ENCODE assay signal across 28 cellular contexts in the genomic region with DNA sequence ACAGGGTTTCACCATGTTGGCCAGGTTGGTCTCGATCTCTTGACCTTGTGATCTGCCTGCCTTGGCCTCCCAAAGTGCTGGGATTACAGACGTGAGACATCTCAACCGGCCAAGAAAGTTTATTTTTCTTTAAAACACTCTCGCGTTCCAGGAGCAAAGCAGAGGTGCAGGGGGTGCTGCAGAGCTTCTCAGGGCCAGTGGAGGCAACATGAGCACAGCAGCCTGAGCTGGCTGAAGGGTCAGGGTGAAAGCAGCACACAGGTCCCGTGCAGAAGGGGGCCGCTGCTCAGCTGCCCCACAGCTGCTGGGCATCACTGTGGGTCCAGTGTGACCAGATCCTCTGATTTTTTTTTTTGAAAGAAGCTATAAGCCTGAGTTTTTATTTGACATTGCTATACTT. TPM values are rescaled to one million over a fixed set of nuclear protein-coding genes. Genes with fewer than 3 reads are reported as not detected.
DNase-seq lines count a peak whose midpoint lies in the region; ATAC-seq and TF ChIP-seq lines count a peak whose summit lies in the region.
"Had no signal": no experiment of that assay in that cellular context is flagged by ENCODE, and none has a peak within 500 bp of the region (broad histone marks: within the 10 kb centered on the region; RNA-seq: fewer than 3 reads in every experiment).

No MANE protein-coding gene starts in this region.

- H3K4me3 ChIP-seq in AG04450 (ENCODE audit: low read depth, low read length) (no peak overlapping the region), SK-N-SH (ENCODE audit: low read depth in 2 of 2, low read length in 1 of 2) (no peak overlapping the region), endodermal cell (ENCODE audit: low read length) (no peak overlapping the region), esophagus squamous epithelium (no peak overlapping the region), MM.1S (ENCODE audit: low read length) (no peak overlapping the region)
- H3K4me3 ChIP-seq: BLaER1 treated with 17β-estradiol and CSF1 and Interleukin-3, amounts not matched to agents 10 nM and 100 nM; GM12878; PC-9; SJCRH30 had no signal

- H3K27ac ChIP-seq in AG04450 (ENCODE audit: low read depth, low read length) (no peak overlapping the region), H9 (ENCODE audit: insufficient read length, low read depth, low read length) (no peak overlapping the region), SK-N-SH (ENCODE audit: low read depth in 2 of 2, low read length in 1 of 2) (no peak overlapping the region), endodermal cell (ENCODE audit: low read depth, low read length) (no peak overlapping the region), esophagus squamous epithelium (no peak overlapping the region), MM.1S (ENCODE audit: low read length) (no peak overlapping the region)
- H3K27ac ChIP-seq: BLaER1 treated with 17β-estradiol and CSF1 and Interleukin-3, amounts not matched to agents 10 nM and 100 nM; PC-9; SJCRH30 had no signal

- TF ChIP-seq CTCF in AG04450 (IDR thresholded peaks at IDR 0.05; ENCODE audit: low read depth, low read length) (peak; percentile 17; the same call in 1 of the 2 replicates), H9 (conservative IDR thresholded peaks at IDR 0.05) (peak; percentile 30; the same call in 2 of the 3 replicates), SK-N-SH (IDR thresholded peaks at IDR 0.05) (no peak), endodermal cell (conservative IDR thresholded peaks at IDR 0.05) (peak; percentile 36), esophagus squamous epithelium (IDR thresholded peaks at IDR 0.05) (no peak), MM.1S (IDR thresholded peaks at IDR 0.05; ENCODE audit: low read length) (no peak)

- H3K9ac ChIP-seq in H9 (ENCODE audit: extremely low read depth, insufficient read length, low read length): no peak overlapping the region
- H3K9ac ChIP-seq in SK-N-SH: no peak overlapping the region
- H3K9ac ChIP-seq in endodermal cell (ENCODE audit: extremely low read depth, low read length, poor library complexity, severe bottlenecking): no peak overlapping the region
- H3K9ac ChIP-seq in MM.1S (ENCODE audit: low read length): no peak overlapping the region
- H3K9ac ChIP-seq: BLaER1 treated with 17β-estradiol and CSF1 and Interleukin-3, amounts not matched to agents 10 nM and 100 nM had no signal

- H3K27ac Mint-ChIP-seq in H9: no peak overlapping the region
- no peak overlapping the region for H3K27ac Mint-ChIP-seq in endodermal cell
- H3K27ac Mint-ChIP-seq: CD4-positive, alpha-beta T cell; HFFc6; IgD-negative memory B cell had no signal

- DNase-seq in AG04450 (ENCODE audit: low read depth, low spot score) (no peak), H9 (no peak), SK-N-SH (peak; percentile 30), endodermal cell (no peak), esophagus squamous epithelium (lab: John Stamatoyannopoulos, UW) (no peak), SW 1271 (lab: John Stamatoyannopoulos, UW) (no peak), MM.1S (no peak)
- DNase-seq: AML-193; CD4-positive, alpha-beta T cell; COR-L47; GDM1; HFFc6; NCI-H1092 treated with DMSO at 0.1 percent for 48 hours; NCI-H1436; NCI-H187; NCI-H446; NCI-H524 treated with DMSO at 0.1 percent for 48 hours; PC-9; SJCRH30; T-helper 1 cell had no signal

- H3K23me2 ChIP-seq in H9 (ENCODE audit: insufficient read length, low read depth, low read length, poor library complexity, severe bottlenecking): no peaks in the 10 kb centered on the region

- H2BK15ac ChIP-seq in H9 (ENCODE audit: low read depth, low read length): no peak overlapping the region

- H3K4me2 ChIP-seq in H9 (ENCODE audit: insufficient read depth, insufficient read length, low read length): no peak overlapping the region
- H3K4me2 ChIP-seq in SK-N-SH: no peak overlapping the region
- no peak overlapping the region for H3K4me2 ChIP-seq in MM.1S (ENCODE audit: low read depth, low read length)
- H3K4me2 ChIP-seq: BLaER1 treated with 17β-estradiol and CSF1 and Interleukin-3, amounts not matched to agents 10 nM and 100 nM; PC-9 had no signal

- H3K36me3 Mint-ChIP-seq in H9 (ENCODE audit: insufficient read depth in 1 of 3, low read depth in 3 of 3) (peaks cover 0 to 5% (median 2%) of the 10 kb centered on the region in 3 experiments; a peak in 3 of 7 replicates), endodermal cell (ENCODE audit: low read depth) (no peaks in the 10 kb centered on the region)

- H2BK120ac ChIP-seq in H9 (ENCODE audit: low read depth, low read length, poor library complexity, severe bottlenecking): no peak overlapping the region

- H4K20me1 ChIP-seq in H9 (ENCODE audit: control insufficient read depth, insufficient read depth, insufficient read length) (no peaks in the 10 kb centered on the region), SK-N-SH (ENCODE audit: insufficient read depth) (no peaks in the 10 kb centered on the region), MM.1S (ENCODE audit: insufficient read depth, low read length) (no peaks in the 10 kb centered on the region)
- H4K20me1 ChIP-seq: BLaER1 treated with 17β-estradiol and CSF1 and Interleukin-3, amounts not matched to agents 10 nM and 100 nM had no signal

- peaks cover 2 to 14% of the 10 kb centered on the region in 2 experiments for H3K4me1 Mint-ChIP-seq in H9
- H3K4me1 Mint-ChIP-seq in endodermal cell: no peaks in the 10 kb centered on the region

- no peak overlapping the region for H4K8ac ChIP-seq in H9 (replicated peaks; ENCODE audit: insufficient read length, low read depth, low read length)

- H4K91ac ChIP-seq in H9 (ENCODE audit: insufficient read length, low read depth, low read length): no peak overlapping the region

- TF ChIP-seq EP300 in SK-N-SH (IDR thresholded peaks at IDR 0.05; ENCODE audit: borderline replicate concordance in 1 of 2, low read depth in 1 of 2, low read length in 1 of 2): no peak

- TF ChIP-seq POLR2A in esophagus squamous epithelium (IDR thresholded peaks at IDR 0.05): no peak

- H3K4me1 ChIP-seq in H9 (ENCODE audit: insufficient read depth, low read length) (no peaks in the 10 kb centered on the region), SK-N-SH (ENCODE audit: control insufficient read depth in 1 of 2, insufficient read depth in 2 of 2, low read depth in 1 of 2, low read length in 1 of 2) (no peaks in the 10 kb centered on the region), endodermal cell (ENCODE audit: control insufficient read depth, insufficient read depth, low read length) (no peaks in the 10 kb centered on the region), esophagus squamous epithelium (no peaks in the 10 kb centered on the region), MM.1S (ENCODE audit: low read length) (no peaks in the 10 kb centered on the region)
- H3K4me1 ChIP-seq: SJCRH30 had no signal

- no CpG with 5 or more reads among the region's 7 CpGs for WGBS in H9 (ENCODE audit: extremely low coverage, insufficient read length, low lambda C conversion rate)
- WGBS in SK-N-SH (ENCODE audit: low lambda C conversion rate): 43% methylated on average over 7 of the region's 7 CpGs
- 70 to 80% methylated on average over 7 of the region's 7 CpGs for WGBS in endodermal cell (ENCODE audit: insufficient coverage in 1 of 2, insufficient read length in 1 of 2), 2 experiments
- 53 to 63% methylated on average over 2 to 5 of the region's 7 CpGs for WGBS in esophagus squamous epithelium, 2 donors

- H3K23ac ChIP-seq in H9 (ENCODE audit: insufficient read length, low read depth, low read length): no peak overlapping the region

- TF ChIP-seq RAD21 in SK-N-SH (IDR thresholded peaks at IDR 0.05; ENCODE audit: low read length): no peak

- H2BK12ac ChIP-seq in H9 (ENCODE audit: insufficient read length, low read depth, low read length): no peak overlapping the region

- H3K36me3 ChIP-seq in SK-N-SH (replicated peaks in 1 of 2; ENCODE audit: control insufficient read depth in 1 of 2, insufficient read depth in 2 of 2, low read length in 1 of 2) (no peaks in the 10 kb centered on the region), endodermal cell (ENCODE audit: control insufficient read depth, insufficient read depth, low read length) (no peaks in the 10 kb centered on the region), esophagus squamous epithelium (no peaks in the 10 kb centered on the region), MM.1S (replicated peaks; ENCODE audit: insufficient read depth, low read length) (no peaks in the 10 kb centered on the region)
- H3K36me3 ChIP-seq: BLaER1 treated with 17β-estradiol and CSF1 and Interleukin-3, amounts not matched to agents 10 nM and 100 nM; SJCRH30 had no signal

- H4K5ac ChIP-seq in H9 (ENCODE audit: insufficient read length, low read depth, low read length): no peak overlapping the region

- H2AK5ac ChIP-seq in H9 (ENCODE audit: insufficient read length, low read length): no peak overlapping the region

- H3K27me3 ChIP-seq in AG04450 (ENCODE audit: control insufficient read depth, insufficient read depth, low read length): peaks cover 17% of the 10 kb centered on the region
- H3K27me3 ChIP-seq in H9 (ENCODE audit: insufficient read depth, low read length): no peaks in the 10 kb centered on the region
- peaks cover 23% of the 10 kb centered on the region for H3K27me3 ChIP-seq in SK-N-SH (ENCODE audit: insufficient read depth)
- no peaks in the 10 kb centered on the region for H3K27me3 ChIP-seq in endodermal cell (ENCODE audit: control insufficient read depth, insufficient read depth, low read length, poor library complexity, severe bottlenecking)
- peaks cover 0 to 42% (median 0%) of the 10 kb centered on the region in 4 donors for H3K27me3 ChIP-seq in esophagus squamous epithelium
- peaks cover 80% of the 10 kb centered on the region for H3K27me3 ChIP-seq in MM.1S (replicated peaks; ENCODE audit: insufficient read depth, low read length)
- H3K27me3 ChIP-seq: BLaER1 treated with 17β-estradiol and CSF1 and Interleukin-3, amounts not matched to agents 10 nM and 100 nM had no signal

- peaks cover 7% of the 10 kb centered on the region for H3K9me3 ChIP-seq in AG04450 (ENCODE audit: control insufficient read depth, insufficient read depth, low read length)
- H3K9me3 ChIP-seq in H9 (ENCODE audit: control insufficient read depth, low read depth, low read length): no peaks in the 10 kb centered on the region
- H3K9me3 ChIP-seq in SK-N-SH: no peaks in the 10 kb centered on the region
- H3K9me3 ChIP-seq in endodermal cell (ENCODE audit: control insufficient read depth, low read length): no peaks in the 10 kb centered on the region
- H3K9me3 ChIP-seq in esophagus squamous epithelium: peaks cover 0 to 8% (median 0%) of the 10 kb centered on the region in 3 donors
- no peaks in the 10 kb centered on the region for H3K9me3 ChIP-seq in MM.1S (replicated peaks; ENCODE audit: insufficient read depth, low read length)
- H3K9me3 ChIP-seq: SJCRH30 had no signal

- no peak overlapping the region for H3T11ph ChIP-seq in H9 (ENCODE audit: low read length)

- no peak overlapping the region for H2BK5ac ChIP-seq in H9 (ENCODE audit: insufficient read length, low read length)

- H2AFZ ChIP-seq in H9 (ENCODE audit: low read length): no peak overlapping the region
- no peak overlapping the region for H2AFZ ChIP-seq in SK-N-SH (ENCODE audit: low read depth)
- H2AFZ ChIP-seq in MM.1S (ENCODE audit: low read length): no peak overlapping the region
- H2AFZ ChIP-seq: PC-9 had no signal

- no peak for ATAC-seq in HG03108 (IDR thresholded peaks at IDR 0.05; ENCODE audit: unreplicated experiment)
- ATAC-seq: GM12878, Right ventricle myocardium inferior had no signal

- intact Hi-C loops in esophagus squamous epithelium (cut with DNase I): no loop called here

- H3K9me3 Mint-ChIP-seq in H9 (peaks cover 10% of the 10 kb centered on the region in 2 experiments), endodermal cell (peaks cover 9% of the 10 kb centered on the region)
- H3K9me3 Mint-ChIP-seq: CD4-positive, alpha-beta T cell had no signal

- no peaks in the 10 kb centered on the region for H3K9me2 ChIP-seq in SK-N-SH
- no peaks in the 10 kb centered on the region for H3K9me2 ChIP-seq in MM.1S (replicated peaks; ENCODE audit: insufficient read depth, low read length)

- no peak overlapping the region for H3K56ac ChIP-seq in H9 (ENCODE audit: insufficient read length, low read depth, low read length)

- H3K4me3 Mint-ChIP-seq in H9: no peak overlapping the region
- no peak overlapping the region for H3K4me3 Mint-ChIP-seq in endodermal cell
- H3K4me3 Mint-ChIP-seq: CD4-positive, alpha-beta T cell; HFFc6; IgD-negative memory B cell had no signal

- no peaks in the 10 kb centered on the region for H3K79me2 ChIP-seq in H9 (ENCODE audit: insufficient read depth, low read length)
- no peaks in the 10 kb centered on the region for H3K79me2 ChIP-seq in SK-N-SH (ENCODE audit: insufficient read depth)
- no peaks in the 10 kb centered on the region for H3K79me2 ChIP-seq in MM.1S (ENCODE audit: low read length)

- no peak overlapping the region for H3K4ac ChIP-seq in H9 (ENCODE audit: low read depth, low read length)

- H3F3A ChIP-seq in SK-N-SH (replicated peaks; ENCODE audit: insufficient read depth) (no peaks in the 10 kb centered on the region), MM.1S (ENCODE audit: insufficient read depth, low read length) (no peaks in the 10 kb centered on the region)

- H3K79me1 ChIP-seq in H9 (ENCODE audit: insufficient read depth, low read depth, low read length, poor library complexity, severe bottlenecking): no peaks in the 10 kb centered on the region

- POLR2A ChIA-PET in AG04450 (lab: Yijun Ruan, JAX) (interaction anchor here (0.7 kb wide), 1 partner anchor 279 kb away, joined by 3 read pairs; no protein-coding TSS in a partner anchor), SK-N-SH (lab: Yijun Ruan, JAX) (no interaction called here)

- H3K14ac ChIP-seq in H9 (ENCODE audit: insufficient read depth, low read length): no peak overlapping the region

- H3K27me3 Mint-ChIP-seq in H9 (ENCODE audit: low read depth) (peaks cover 4% of the 10 kb centered on the region; the same call in 1 of the 2 replicates), endodermal cell (ENCODE audit: insufficient read depth) (peaks cover 3% of the 10 kb centered on the region)

- CTCF ChIA-PET in AG04450 (lab: Charles Lee) (interaction anchor here (0.6 kb wide), 1 partner anchor 288 kb away, joined by 3 read pairs; no protein-coding TSS in a partner anchor), SK-N-SH (lab: Yijun Ruan, JAX) (interaction anchor here (2.5 to 11.8 kb wide), 2 partner anchors 19 to 71 kb away, joined by 10 to 98 read pairs; a partner anchor contains a TSS)

- H2BK20ac ChIP-seq in H9 (ENCODE audit: low read depth, low read length, poor library complexity, severe bottlenecking): no peak overlapping the region

- no peak overlapping the region for H3K18ac ChIP-seq in H9 (ENCODE audit: insufficient read length, low read depth, low read length)

RNA-seq across cellular contexts. Expression of a gene that starts 46.1 kb away (rescaled TPM):
- polyA plus RNA-seq in AG04450 (2011; rRNA removed) (43.8 and 46.5 TPM in 2 replicates), SK-N-SH (2012; rRNA removed) (51.1 and 64.4 TPM in 2 replicates)
- 85.2 and 108 TPM in 2 replicates for polyA minus RNA-seq in AG04450 (2011; rRNA and poly(A)+ RNA removed)
- total RNA-seq in H9 (2021) (132 and 135 TPM in 2 replicates), endodermal cell (100 to 1,000 TPM; 106 to 117 TPM), esophagus squamous epithelium (10 to 100 TPM; 29.1 to 55.0 (median 36.5) TPM)
- polyA plus RNA-seq in SK-N-SH (2012; cell fraction: cytosol; rRNA removed): 41.3 and 47.7 TPM in 2 replicates
- polyA plus RNA-seq in SK-N-SH (2012; cell fraction: nucleus; rRNA removed): 150 and 187 TPM in 2 replicates
- 49.4 TPM for polyA plus RNA-seq in endodermal cell (2013, experiment 1 of 2)
- 46.5 TPM for polyA plus RNA-seq in endodermal cell (2013, experiment 2 of 2)
- polyA plus RNA-seq: IgD-negative memory B cell had no signal

RNA-seq across cellular contexts. Expression of a gene that starts 47.9 kb away (rescaled TPM):
- polyA plus RNA-seq in AG04450 (2011; rRNA removed) (not detected in 2 replicates), SK-N-SH (2012; rRNA removed) (not detected in 2 replicates)
- not detected in 2 replicates for polyA minus RNA-seq in AG04450 (2011; rRNA and poly(A)+ RNA removed)
- total RNA-seq in H9 (2021) (not detected in 2 replicates), endodermal cell (not detected), esophagus squamous epithelium (under 1 TPM in 1 of 4 donors, not detected in 3; 0.04 TPM)
- polyA plus RNA-seq in SK-N-SH (2012; cell fraction: cytosol; rRNA removed): not detected in 2 replicates
- polyA plus RNA-seq in SK-N-SH (2012; cell fraction: nucleus; rRNA removed): not detected in 2 replicates
- not detected for polyA plus RNA-seq in endodermal cell (2013, experiment 1 of 2)
- not detected for polyA plus RNA-seq in endodermal cell (2013, experiment 2 of 2)
- total RNA-seq: A172; CD4-positive, alpha-beta T cell; GM12878; H4; HFFc6; PC-9; Right ventricle myocardium inferior; RPMI7951; SJCRH30 had no signal
- polyA plus RNA-seq: GM12878, IgD-negative memory B cell had no signal

Comparison
In these comparisons a context has a peak if more than half of its experiments do, and no peak if none do; other contexts are left out.
1. CTCF ChIP-seq: peak in AG04450 (single experiment), H9 (single experiment) and endodermal cell (single experiment); none in SK-N-SH (single experiment), esophagus squamous epithelium (0 of 6) and MM.1S (single experiment).